10 cellular contexts compared by ENCODE assay signal in the genomic region with DNA sequence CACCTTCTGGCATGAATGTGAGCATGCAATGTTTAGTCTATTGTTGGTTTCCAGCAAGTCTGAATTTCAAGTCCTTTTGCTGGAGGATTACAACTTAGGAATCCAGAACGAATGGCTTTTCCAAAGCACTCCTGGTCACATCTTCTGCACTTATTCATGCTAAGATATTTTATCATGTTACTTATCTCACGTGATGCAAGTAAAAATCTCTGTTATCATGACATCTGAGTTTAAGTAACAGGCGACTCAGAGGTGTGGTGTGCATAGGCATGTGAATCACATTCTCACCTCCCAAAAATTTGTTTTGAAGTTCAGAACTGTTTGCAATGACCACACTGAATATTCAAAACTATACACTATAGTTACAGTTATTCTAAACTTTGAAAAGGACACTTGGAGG.
"Had no signal": no experiment of that assay in that cellular context is flagged by ENCODE, and none has a peak within 500 bp of the region (broad histone marks: within the 10 kb centered on the region; RNA-seq: fewer than 3 reads in every experiment).

No MANE protein-coding gene starts in this region.

- DNase-seq: activated CD4-positive, alpha-beta T cell treated with anti-CD3 and anti-CD28 coated beads, Interleukin-2, amount 50 U/mL, for 1 hour; activated CD8-positive, alpha-beta memory T cell treated with anti-CD3 and anti-CD28 coated beads, Interleukin-2, amount 10 ng/mL, durations not matched to agents 7 days and 5 days; activated effector memory CD4-positive, alpha-beta T cell treated with anti-CD3 and anti-CD28 coated beads, Interleukin-2, amount 50 U/mL, for 16 hours; activated T-cell treated with anti-CD3 and anti-CD28 coated beads, Interleukin-2, amount 50 U/mL, for 1 hour; aorta; midbrain; right lobe of liver; stimulated activated naive CD8-positive, alpha-beta T cell treated with anti-CD3 and anti-CD28 coated beads, Interleukin-15, amount 100 ng/mL, for 72 hours; upper lobe of left lung had no signal

- H3K4me3 ChIP-seq: lung, right lobe of liver, upper lobe of left lung had no signal
